ENCODE assay signal across 8 cellular contexts in genomic region chr3:136343873-136344281, GRCh38.
DNase-seq lines count a peak whose midpoint lies in the region; ATAC-seq and TF ChIP-seq lines count a peak whose summit lies in the region.

No MANE protein-coding gene starts in this region.

- H3K9me3 Mint-ChIP-seq in natural killer cell treated with Interleukin-12 subunit alpha and Interleukin-12 subunit beta and Interleukin-15 and Interleukin-18, amount 100 ng/mL, for 72 hours: no peaks in the 10 kb centered on the region
- no peaks in the 10 kb centered on the region for H3K9me3 Mint-ChIP-seq in natural killer cell

- H3K4me3 ChIP-seq in adipocyte (ENCODE audit: low read length) (no peak overlapping the region), hepatocyte (no peak overlapping the region), suprapubic skin (no peak overlapping the region)

- H3K27me3 ChIP-seq in adipocyte (replicated peaks; ENCODE audit: control insufficient read depth, insufficient read depth, low read length) (no peaks in the 10 kb centered on the region), hepatocyte (no peaks in the 10 kb centered on the region), suprapubic skin (no peaks in the 10 kb centered on the region)

- H3K36me3 Mint-ChIP-seq in natural killer cell treated with Interleukin-12 subunit alpha and Interleukin-12 subunit beta and Interleukin-15 and Interleukin-18, amount 100 ng/mL, for 72 hours: peaks cover 6% of the 10 kb centered on the region
- peaks cover 11% of the 10 kb centered on the region for H3K36me3 Mint-ChIP-seq in natural killer cell

- H3K4me3 Mint-ChIP-seq in natural killer cell treated with Interleukin-12 subunit alpha and Interleukin-12 subunit beta and Interleukin-15 and Interleukin-18, amount 100 ng/mL, for 72 hours: no peak overlapping the region
- H3K4me3 Mint-ChIP-seq in natural killer cell: no peak overlapping the region

- H4K20me1 ChIP-seq in hepatocyte (ENCODE audit: insufficient read depth, poor library complexity, severe bottlenecking): no peaks in the 10 kb centered on the region

- H3K9ac ChIP-seq in adipocyte (ENCODE audit: low read length): no peak overlapping the region

- no peak overlapping the region for H2AFZ ChIP-seq in hepatocyte

- H3K4me1 Mint-ChIP-seq in natural killer cell treated with Interleukin-12 subunit alpha and Interleukin-12 subunit beta and Interleukin-15 and Interleukin-18, amount 100 ng/mL, for 72 hours (ENCODE audit: low read depth in 2 of 2): peaks cover 4 to 5% of the 10 kb centered on the region in 2 donors
- H3K4me1 Mint-ChIP-seq in natural killer cell: no peaks in the 10 kb centered on the region

- peaks cover 21% of the 10 kb centered on the region for H3K36me3 ChIP-seq in adipocyte (ENCODE audit: control insufficient read depth, insufficient read depth, low read length, severe bottlenecking)
- no peaks in the 10 kb centered on the region for H3K36me3 ChIP-seq in hepatocyte (replicated peaks; ENCODE audit: insufficient read depth, low read depth)
- peaks cover 63% of the 10 kb centered on the region for H3K36me3 ChIP-seq in suprapubic skin

- no peak for ATAC-seq in natural killer cell treated with Interleukin-12 subunit alpha and Interleukin-12 subunit beta and Interleukin-15 and Interleukin-18, amount 100 ng/mL, for 72 hours
- ATAC-seq in natural killer cell (no peak), HG02981 (IDR thresholded peaks at IDR 0.05; ENCODE audit: unreplicated experiment) (no peak), GM21528 (IDR thresholded peaks at IDR 0.05; ENCODE audit: low FRiP score, unreplicated experiment) (no peak)

- no peak for DNase-seq in natural killer cell treated with Interleukin-12 subunit alpha and Interleukin-12 subunit beta and Interleukin-15 and Interleukin-18, amount 100 ng/mL, for 72 hours (ENCODE audit: low spot score)
- DNase-seq in natural killer cell: no peak
- DNase-seq in adipocyte (ENCODE audit: low read depth): peak; percentile 94
- DNase-seq in hepatocyte (ENCODE audit: low spot score): peak; percentile 90
- DNase-seq in suprapubic skin (ENCODE audit: low spot score in 2 of 2): peak; percentile 86 to 94
- no peak for DNase-seq in UCSD-AML1 (lab: John Stamatoyannopoulos, UW; ENCODE audit: unreplicated experiment)

- TF ChIP-seq POLR2A in suprapubic skin (IDR thresholded peaks at IDR 0.05): no peak

- WGBS in hepatocyte (ENCODE audit: low lambda C conversion rate, missing lambda C conversion rate): 16% methylated on average over 4 of the region's 4 CpGs
- WGBS in suprapubic skin: 34% methylated on average over 4 of the region's 4 CpGs

- H3K27ac Mint-ChIP-seq in natural killer cell treated with Interleukin-12 subunit alpha and Interleukin-12 subunit beta and Interleukin-15 and Interleukin-18, amount 100 ng/mL, for 72 hours: peak overlapping the region; percentile 54 to 56
- peak overlapping the region in 1 of 2 donors; percentile 10 for H3K27ac Mint-ChIP-seq in natural killer cell

- H3K27me3 Mint-ChIP-seq in natural killer cell treated with Interleukin-12 subunit alpha and Interleukin-12 subunit beta and Interleukin-15 and Interleukin-18, amount 100 ng/mL, for 72 hours: no peaks in the 10 kb centered on the region
- H3K27me3 Mint-ChIP-seq in natural killer cell (ENCODE audit: low read depth in 2 of 2): no peaks in the 10 kb centered on the region

- no peaks in the 10 kb centered on the region for H3K79me2 ChIP-seq in hepatocyte

- no peak for TF ChIP-seq EP300 in suprapubic skin (IDR thresholded peaks at IDR 0.05)

- H3K9me3 ChIP-seq in adipocyte (ENCODE audit: control insufficient read depth, low read length): no peaks in the 10 kb centered on the region
- no peaks in the 10 kb centered on the region for H3K9me3 ChIP-seq in hepatocyte (ENCODE audit: low read depth)
- no peaks in the 10 kb centered on the region for H3K9me3 ChIP-seq in suprapubic skin

- peak overlapping the region; percentile 52 for H3K4me2 ChIP-seq in hepatocyte

- H3K27ac ChIP-seq in hepatocyte (peak overlapping the region; percentile 72), suprapubic skin (no peak overlapping the region)

- intact Hi-C loops in natural killer cell (cut with micrococcal nuclease): no loop called here

- H3K4me1 ChIP-seq in adipocyte (ENCODE audit: control insufficient read depth, insufficient read depth, low read length) (peaks cover 11% of the 10 kb centered on the region), hepatocyte (ENCODE audit: insufficient read depth) (peaks cover 13% of the 10 kb centered on the region), suprapubic skin (peaks cover 7% of the 10 kb centered on the region)

- no peaks in the 10 kb centered on the region for H3K9me2 ChIP-seq in hepatocyte (replicated peaks; ENCODE audit: insufficient read depth)

- TF ChIP-seq CTCF in natural killer cell (IDR thresholded peaks at IDR 0.05) (no peak), hepatocyte (IDR thresholded peaks at IDR 0.05; ENCODE audit: poor library complexity) (no peak), suprapubic skin (IDR thresholded peaks at IDR 0.05) (no peak)

Comparison
In these comparisons a context has a peak if more than half of its experiments do, and no peak if none do; other contexts are left out.
1. DNase-seq: peak in adipocyte (single experiment), hepatocyte (single experiment) and suprapubic skin (2 of 2); none in natural killer cell treated with Interleukin-12 subunit alpha and Interleukin-12 subunit beta and Interleukin-15 and Interleukin-18, amount 100 ng/mL, for 72 hours (single experiment), natural killer cell (single experiment) and UCSD-AML1 (single experiment).